8 cellular contexts compared by ENCODE assay signal in genomic region chr9:20624201-20625002, GRCh38. TPM values are rescaled to one million over a fixed set of nuclear protein-coding genes. Genes with fewer than 3 reads are reported as not detected.
DNase-seq lines count a peak whose midpoint lies in the region; ATAC-seq and TF ChIP-seq lines count a peak whose summit lies in the region.

No MANE protein-coding gene starts in this region.

- POLR2A ChIA-PET in naive thymus-derived CD8-positive, alpha-beta T cell (lab: Charles Lee) = interaction anchor here (0.6 to 1.6 kb wide), 3 partner anchors 11 to 317 kb away, joined by 3 to 5 read pairs (median 5); partner anchors contain the start of gene FOCAD

- H3K4me1 Mint-ChIP-seq in naive thymus-derived CD8-positive, alpha-beta T cell = peaks cover 22 to 34% (median 28%) of the 10 kb centered on the region in 4 donors

- H3K27ac ChIP-seq in upper lobe of left lung = peak overlapping the region in 3 of 4 donors; percentile 17 to 90 (median 83)

- H3K27ac Mint-ChIP-seq in naive thymus-derived CD8-positive, alpha-beta T cell = peak overlapping the region; percentile 86 to 99 (median 97)

- H3K27me3 ChIP-seq in upper lobe of left lung = no peaks in the 10 kb centered on the region

- TF ChIP-seq CTCF in fibroblast of mammary gland (conservative IDR thresholded peaks at IDR 0.05; ENCODE audit: control insufficient read depth, insufficient read depth, low read depth, low read length) (peak; percentile 89), upper lobe of left lung (IDR thresholded peaks at IDR 0.05) (peak; percentile 29 to 70 (median 49))

- 11 to 13% methylated on average over 21 of the region's 21 CpGs for WGBS in upper lobe of left lung, 2 donors

- H3K9me3 Mint-ChIP-seq in naive thymus-derived CD8-positive, alpha-beta T cell = no peaks in the 10 kb centered on the region

- no peaks in the 10 kb centered on the region for H3K36me3 ChIP-seq in upper lobe of left lung

- peaks cover 13 to 32% (median 22%) of the 10 kb centered on the region in 4 donors for H3K4me1 ChIP-seq in upper lobe of left lung

- ATAC-seq in HG02973 (IDR thresholded peaks at IDR 0.05; ENCODE audit: unreplicated experiment) = peak; percentile 19
- no peak for ATAC-seq in naive thymus-derived CD8-positive, alpha-beta T cell
- peak in 1 of 2 donors; percentile 46 for ATAC-seq in upper lobe of left lung (ENCODE audit: low FRiP score in 2 of 2)

- H3K4me3 Mint-ChIP-seq in naive thymus-derived CD8-positive, alpha-beta T cell = peak overlapping the region; percentile 91 to 100 (median 97)

- no peak for TF ChIP-seq POLR2A in upper lobe of left lung (IDR thresholded peaks at IDR 0.05)

- TF ChIP-seq EP300 in upper lobe of left lung (IDR thresholded peaks at IDR 0.05) = no peak

- peaks cover 0 to 4% (median 0%) of the 10 kb centered on the region in 3 donors for H3K36me3 Mint-ChIP-seq in naive thymus-derived CD8-positive, alpha-beta T cell

- H3K4me3 ChIP-seq in fibroblast of mammary gland (ENCODE audit: control insufficient read depth, low read depth, low read length) (peak overlapping the region; percentile 82), upper lobe of left lung (peak overlapping the region in 3 of 4 donors; percentile 60 to 88 (median 75))

- no peaks in the 10 kb centered on the region for H3K9me3 ChIP-seq in upper lobe of left lung

- H3K27me3 Mint-ChIP-seq in naive thymus-derived CD8-positive, alpha-beta T cell = no peaks in the 10 kb centered on the region

- peak; percentile 35 for DNase-seq in activated CD8-positive, alpha-beta memory T cell treated with anti-CD3 and anti-CD28 coated beads, Interleukin-2, amount 50 U/mL, for 4 hours
- no peak for DNase-seq in activated CD8-positive, alpha-beta memory T cell treated with anti-CD3 and anti-CD28 coated beads for 24 hours
- DNase-seq in NCI-H446 (lab: John Stamatoyannopoulos, UW) (peak; percentile 86 to 89), activated T-cell treated with anti-CD3 and anti-CD28 coated beads for 4 hours (peak; percentile 17), fibroblast of mammary gland (ENCODE audit: low read depth) (peak; percentile 79), upper lobe of left lung (peak in 1 of 2 donors; percentile 61)
- peak in 8 of 10 donors; percentile 16 to 64 (median 46) for DNase-seq in naive thymus-derived CD8-positive, alpha-beta T cell

RNA-seq across cellular contexts. Expression of gene MLLT3, which starts 2.1 kb away (rescaled TPM):
- 10 to 100 TPM; 64.7 to 73.0 TPM for total RNA-seq in naive thymus-derived CD8-positive, alpha-beta T cell
- polyA plus RNA-seq in naive thymus-derived CD8-positive, alpha-beta T cell = 10 to 100 TPM; 28.0 to 42.9 (median 39.0) TPM
- total RNA-seq in upper lobe of left lung = 10 to 100 TPM; 13.8 to 30.4 (median 20.9) TPM

RNA-seq across cellular contexts. Expression of gene FOCAD, which starts 59.7 kb away (rescaled TPM):
- total RNA-seq in naive thymus-derived CD8-positive, alpha-beta T cell = 10 to 100 TPM; 16.0 to 16.1 TPM
- 10 to 100 TPM; 12.5 to 15.3 (median 14.9) TPM for polyA plus RNA-seq in naive thymus-derived CD8-positive, alpha-beta T cell
- 10 to 100 TPM; 21.0 to 83.8 (median 28.3) TPM for total RNA-seq in upper lobe of left lung
